In the genomic region with DNA sequence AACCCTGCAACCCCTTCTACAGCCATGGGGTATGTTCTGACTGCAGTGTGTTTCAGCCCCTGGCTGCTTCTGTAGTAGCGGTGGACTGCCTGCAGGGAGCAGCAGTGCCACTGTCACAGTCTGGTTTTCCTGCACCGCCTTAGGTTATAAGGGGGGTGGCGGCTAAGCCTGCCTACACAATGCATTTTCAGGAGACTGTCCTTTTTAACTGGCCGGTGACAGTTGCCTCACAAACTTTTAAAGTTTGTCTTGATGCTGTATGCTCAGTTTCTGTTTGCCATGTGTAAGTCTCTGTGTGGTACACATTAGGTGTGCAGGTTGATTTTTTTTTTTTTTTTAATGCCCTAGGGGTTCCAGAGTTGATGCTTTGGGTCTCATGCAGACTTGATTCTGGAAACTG, we compare ENCODE assay signal across 9 cellular contexts. TPM values are rescaled to one million over a fixed set of nuclear protein-coding genes. Genes with fewer than 3 reads are reported as not detected.
DNase-seq lines count a peak whose midpoint lies in the region; ATAC-seq lines count a peak whose summit lies in the region.
"Had no signal": no experiment of that assay in that cellular context is flagged by ENCODE, and none has a peak within 500 bp of the region (broad histone marks: within the 10 kb centered on the region; RNA-seq: fewer than 3 reads in every experiment).

No MANE protein-coding gene starts in this region.

- peak; percentile 23 for DNase-seq in NCI-H1105 treated with DMSO at 0.1 percent for 48 hours (lab: John Stamatoyannopoulos, UW)
- DNase-seq in NCI-H1105 (lab: John Stamatoyannopoulos, UW): no peak
- DNase-seq in NT2/D1 (ENCODE audit: low read depth, low spot score): peak; percentile 74
- peak; percentile 29 for DNase-seq in activated CD8-positive, alpha-beta memory T cell treated with anti-CD3 and anti-CD28 coated beads, Interleukin-2, amount 50 U/mL, for 24 hours (ENCODE audit: extremely low read depth)
- DNase-seq in epidermal melanocyte (ENCODE audit: insufficient read length, low spot score): peak; percentile 63
- peak; percentile 54 for DNase-seq in mucosa of gallbladder (ENCODE audit: low spot score)
- peak; percentile 55 to 63 for DNase-seq in stimulated activated CD8-positive, alpha-beta memory T cell treated with anti-CD3 and anti-CD28 coated beads, Interleukin-7, amount 100 ng/mL, for 1 hour (ENCODE audit: low read depth in 2 of 2)

- peak; percentile 56 for ATAC-seq in HG02973 (IDR thresholded peaks at IDR 0.05; ENCODE audit: unreplicated experiment)

- no peaks in the 10 kb centered on the region for H3K27me3 ChIP-seq in NT2/D1 (ENCODE audit: insufficient read depth, insufficient read length)
- H3K27me3 ChIP-seq: BLaER1 treated with 17β-estradiol and CSF1 and Interleukin-3, amounts not matched to agents 10 nM and 100 nM had no signal

- peaks cover 69% of the 10 kb centered on the region for H3K36me3 ChIP-seq in NT2/D1 (ENCODE audit: insufficient read depth, insufficient read length, low read length)

- H3K4me3 ChIP-seq in NT2/D1 (ENCODE audit: insufficient read length, low read depth): no peak overlapping the region
- H3K4me3 ChIP-seq: BLaER1 treated with 17β-estradiol and CSF1 and Interleukin-3, amounts not matched to agents 10 nM and 100 nM had no signal

- peaks cover 2% of the 10 kb centered on the region for H3K4me1 ChIP-seq in NT2/D1 (ENCODE audit: insufficient read depth, insufficient read length)

- H3K9ac ChIP-seq in NT2/D1 (ENCODE audit: insufficient read length, low read depth): no peak overlapping the region

- H3K9me3 ChIP-seq in NT2/D1 (ENCODE audit: insufficient read depth, low read length): no peaks in the 10 kb centered on the region
- H3K9me3 ChIP-seq: BLaER1 treated with 17β-estradiol and CSF1 and Interleukin-3, amounts not matched to agents 10 nM and 100 nM had no signal

RNA-seq across cellular contexts. Expression of gene NUP214, which starts 53.0 kb away (rescaled TPM):
- total RNA-seq in mucosa of gallbladder: 52.1 TPM
